ENCODE assay signal across 1 cellular context in genomic region chr10:125174360-125174759, GRCh38.
TF ChIP-seq lines count a peak whose summit lies in the region.

No MANE protein-coding gene starts in this region.

TF ChIP-seq in WTC11, 78 proteins besides CTCF, POLR2A, EP300 and RAD21 (continued from another document):
- no peak for TF ChIP-seq STAT6 (CRISPR knock-in tag; conservative IDR thresholded peaks at IDR 0.05; ENCODE audit: low read depth)
- TF ChIP-seq ZNF232 (CRISPR knock-in tag; IDR thresholded peaks at IDR 0.05): no peak
- no peak for TF ChIP-seq PRDM15 (CRISPR knock-in tag; IDR thresholded peaks at IDR 0.05)
- no peak for TF ChIP-seq ZNF425 (CRISPR knock-in tag; conservative IDR thresholded peaks at IDR 0.05)
- no peak for TF ChIP-seq ZNF512 (CRISPR knock-in tag; IDR thresholded peaks at IDR 0.05; ENCODE audit: borderline replicate concordance)
- TF ChIP-seq NFE2L1 (CRISPR knock-in tag; IDR thresholded peaks at IDR 0.05): no peak
- no peak for TF ChIP-seq ESRRA (CRISPR knock-in tag; IDR thresholded peaks at IDR 0.05; ENCODE audit: borderline replicate concordance)
- TF ChIP-seq E2F1 (CRISPR knock-in tag; IDR thresholded peaks at IDR 0.05): no peak
- TF ChIP-seq RELA (CRISPR knock-in tag; IDR thresholded peaks at IDR 0.05; ENCODE audit: borderline replicate concordance): no peak
- no peak for TF ChIP-seq MYBL2 (CRISPR knock-in tag; IDR thresholded peaks at IDR 0.05)
- TF ChIP-seq ELF4 (CRISPR knock-in tag; IDR thresholded peaks at IDR 0.05; ENCODE audit: low read depth): no peak
- TF ChIP-seq FOXJ3 (CRISPR knock-in tag; IDR thresholded peaks at IDR 0.05; ENCODE audit: borderline replicate concordance): no peak
- TF ChIP-seq USF1 (CRISPR knock-in tag; IDR thresholded peaks at IDR 0.05): no peak
- no peak for TF ChIP-seq ZMAT4 (CRISPR knock-in tag; IDR thresholded peaks at IDR 0.05)
